ENCODE assay signal across 14 cellular contexts in genomic region chr9:19113964-19114679, GRCh38. TPM values are rescaled to one million over a fixed set of nuclear protein-coding genes. Genes with fewer than 3 reads are reported as not detected.
DNase-seq lines count a peak whose midpoint lies in the region; ATAC-seq, FAIRE-seq and TF ChIP-seq lines count a peak whose summit lies in the region.
"Had no signal": no experiment of that assay in that cellular context is flagged by ENCODE, and none has a peak within 500 bp of the region (broad histone marks: within the 10 kb centered on the region; RNA-seq: fewer than 3 reads in every experiment).

No MANE protein-coding gene starts in this region.

- no peak for TF ChIP-seq POLR2A in GM18505 (IDR thresholded peaks at IDR 0.05; ENCODE audit: borderline replicate concordance, extremely low read depth, insufficient read depth, insufficient read length)

- peaks cover 8% of the 10 kb centered on the region for H3K79me2 ChIP-seq in hepatocyte

- 80% methylated on average over 12 of the region's 12 CpGs for WGBS in hepatocyte (ENCODE audit: low lambda C conversion rate, missing lambda C conversion rate)
- 79 to 87% (median 83%) methylated on average over 12 of the region's 12 CpGs for WGBS in psoas muscle, 3 donors

- H3K9me3 ChIP-seq in hepatocyte (ENCODE audit: low read depth) (no peaks in the 10 kb centered on the region), psoas muscle (no peaks in the 10 kb centered on the region)

- H4K20me1 ChIP-seq in hepatocyte (ENCODE audit: insufficient read depth, poor library complexity, severe bottlenecking), result peaks cover 32% of the 10 kb centered on the region

- H3K4me2 ChIP-seq in hepatocyte, result no peak overlapping the region

- DNase-seq in HCEC 1CT (peak; percentile 61), RCC 7860 (ENCODE audit: low spot score) (peak; percentile 44), hepatocyte (ENCODE audit: low spot score) (no peak), psoas muscle (no peak)
- DNase-seq: activated CD4-positive, alpha-beta T cell treated with anti-CD3 and anti-CD28 coated beads for 48 hours; naive thymus-derived CD8-positive, alpha-beta T cell; NCI-H1436; NCI-H2227 treated with DMSO at 0.1 percent for 48 hours; retina; SIG-M5 had no signal

- H2AFZ ChIP-seq in hepatocyte, result no peak overlapping the region

- H3K36me3 ChIP-seq in hepatocyte (replicated peaks; ENCODE audit: insufficient read depth, low read depth) (peaks cover under 1% of the 10 kb centered on the region), psoas muscle (ENCODE audit: insufficient read depth in 1 of 2, low read depth in 1 of 2) (peaks cover 7 to 88% of the 10 kb centered on the region in 2 donors)

- no peaks in the 10 kb centered on the region for H3K9me2 ChIP-seq in hepatocyte (replicated peaks; ENCODE audit: insufficient read depth)

- intact Hi-C loops in psoas muscle (cut with DNase I), result no loop called here

- FAIRE-seq in RCC 7860 (lab: Jason Lieb, UNC), result peak; percentile 50
- FAIRE-seq: GM18507 had no signal

- H3K27me3 ChIP-seq in hepatocyte (no peaks in the 10 kb centered on the region), psoas muscle (ENCODE audit: insufficient read depth in 3 of 3, low read length in 2 of 3) (no peaks in the 10 kb centered on the region)

- H3K4me1 ChIP-seq in hepatocyte (ENCODE audit: insufficient read depth), result peaks cover 1% of the 10 kb centered on the region
- peaks cover 40% of the 10 kb centered on the region for H3K4me1 ChIP-seq in psoas muscle

- TF ChIP-seq CTCF in hepatocyte (IDR thresholded peaks at IDR 0.05; ENCODE audit: poor library complexity), result no peak
- no peak for TF ChIP-seq CTCF in psoas muscle (IDR thresholded peaks at IDR 0.05)

- no peak overlapping the region for H3K4me3 ChIP-seq in hepatocyte
- no peak overlapping the region for H3K4me3 ChIP-seq in psoas muscle

- H3K27ac ChIP-seq in hepatocyte, result peak overlapping the region; percentile 38
- H3K27ac ChIP-seq in psoas muscle, result peak overlapping the region; percentile 100

- ATAC-seq in psoas muscle (no peak), HG03108 (IDR thresholded peaks at IDR 0.05; ENCODE audit: unreplicated experiment) (no peak), HG02938 (IDR thresholded peaks at IDR 0.05; ENCODE audit: unreplicated experiment) (no peak), GM18505 (IDR thresholded peaks at IDR 0.05; ENCODE audit: unreplicated experiment) (no peak)
- ATAC-seq: naive thymus-derived CD8-positive, alpha-beta T cell had no signal

RNA-seq across cellular contexts. Expression of gene HAUS6, which starts 11.4 kb away (rescaled TPM):
- total RNA-seq in hepatocyte, result 10.7 and 12.4 TPM in 2 replicates
- polyA plus RNA-seq in hepatocyte, result 2.2 and 2.9 TPM in 2 replicates
- 10 to 100 TPM in 1 of 4 donors, 1 to 10 TPM in 3; 3.3 to 10.9 (median 4.1) TPM for total RNA-seq in psoas muscle
- 1 to 10 TPM; 2.4 to 7.6 (median 5.6) TPM for polyA plus RNA-seq in psoas muscle

RNA-seq across cellular contexts. Expression of gene PLIN2, which starts 13.2 kb away (rescaled TPM):
- 402 and 427 TPM in 2 replicates for total RNA-seq in hepatocyte
- 401 and 508 TPM in 2 replicates for polyA plus RNA-seq in hepatocyte
- total RNA-seq in psoas muscle, result 1,000 to 10,000 TPM in 2 of 4 donors, 100 to 1,000 TPM in 2; 117 to 1,975 (median 1,047) TPM
- polyA plus RNA-seq in psoas muscle, result 1,000 to 10,000 TPM in 1 of 3 donors, 100 to 1,000 TPM in 2; 418 to 3,967 (median 710) TPM

Comparison
In these comparisons a context has a peak if more than half of its experiments do, and no peak if none do; other contexts are left out.
1. DNase-seq: peak in HCEC 1CT (single experiment) and RCC 7860 (single experiment); none in hepatocyte (single experiment) and psoas muscle (0 of 2).